Comparison of ENCODE assay signal across 16 cellular contexts in the genomic region with DNA sequence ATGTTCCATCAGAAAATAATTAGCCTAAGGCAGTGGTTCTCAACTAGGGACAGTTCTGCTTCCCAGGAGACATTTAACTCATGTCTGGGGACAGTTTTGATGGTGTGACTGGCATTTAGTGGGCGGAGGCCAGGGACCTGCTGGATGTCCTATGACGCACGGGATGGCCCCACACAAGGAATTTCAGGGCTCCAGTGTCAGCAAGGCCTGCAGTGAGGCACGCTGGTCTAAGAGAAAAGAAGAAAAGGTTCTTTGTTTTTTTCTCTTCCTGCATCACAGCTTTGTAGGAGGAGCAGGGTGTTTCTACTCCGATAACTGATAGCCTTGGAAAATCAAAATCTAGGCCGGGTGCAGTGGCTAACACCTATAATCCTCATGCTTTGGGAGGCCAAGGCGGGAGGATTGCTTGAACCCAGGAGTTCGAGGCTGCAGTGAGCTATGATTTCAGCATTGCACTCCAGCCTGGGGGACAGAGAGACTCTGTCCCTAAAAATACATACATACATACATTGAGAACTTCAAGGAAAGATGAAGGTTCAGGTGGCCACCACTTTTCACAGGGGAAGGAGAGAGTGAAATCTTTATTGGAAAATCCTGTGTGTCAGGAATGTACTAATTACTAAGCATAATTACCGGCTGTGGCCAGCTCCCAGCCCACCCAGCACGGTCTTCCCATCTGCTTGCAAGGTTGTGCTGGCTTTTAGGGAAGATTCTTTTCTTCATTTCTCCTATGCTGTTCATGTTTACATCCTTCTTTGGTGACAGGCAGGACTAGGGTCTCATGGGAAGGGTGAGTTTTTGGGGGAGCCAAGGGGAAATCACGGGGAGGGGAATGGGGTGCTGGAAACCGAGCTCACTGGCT.
A peak's percentile ranks its signal among the peaks of the same experiment; 100 is the strongest.
DNase-seq lines count a peak whose midpoint lies in the region; ATAC-seq, FAIRE-seq and TF ChIP-seq lines count a peak whose summit lies in the region.
"Had no signal": no experiment of that assay in that cellular context is flagged by ENCODE, and none has a peak within 500 bp of the region (broad histone marks: within the 10 kb centered on the region; RNA-seq: fewer than 3 reads in every experiment).

No MANE protein-coding gene starts in this region.

- peaks cover 2% of the 10 kb centered on the region for H3K4me1 Mint-ChIP-seq in endodermal cell
- H3K4me1 Mint-ChIP-seq: CD4-positive, alpha-beta memory T cell; IgD-negative memory B cell had no signal

- peaks cover 2% of the 10 kb centered on the region for H3K27me3 Mint-ChIP-seq in endodermal cell (ENCODE audit: insufficient read depth)
- H3K27me3 Mint-ChIP-seq: CD4-positive, alpha-beta memory T cell; IgD-negative memory B cell had no signal

- H3K36me3 Mint-ChIP-seq in endodermal cell (ENCODE audit: low read depth) = no peaks in the 10 kb centered on the region
- H3K36me3 Mint-ChIP-seq: CD4-positive, alpha-beta memory T cell had no signal

- H3K9me3 Mint-ChIP-seq in endodermal cell = no peaks in the 10 kb centered on the region
- H3K9me3 Mint-ChIP-seq: CD4-positive, alpha-beta memory T cell; IgD-negative memory B cell had no signal

- no peak for ATAC-seq in GM19328 (IDR thresholded peaks at IDR 0.05; ENCODE audit: unreplicated experiment)

- WGBS in endodermal cell (ENCODE audit: insufficient coverage in 1 of 2, insufficient read length in 1 of 2), 2 experiments = 74 to 80% methylated on average over 7 to 12 of the region's 12 CpGs
- 50 to 83% methylated on average over 9 of the region's 12 CpGs for WGBS in mesodermal cell (ENCODE audit: insufficient coverage in 2 of 2), 2 experiments
- WGBS in testis, 2 donors = 34 to 51% methylated on average over 12 of the region's 12 CpGs

- peaks cover 6% of the 10 kb centered on the region for H3K4me1 ChIP-seq in endodermal cell (ENCODE audit: control insufficient read depth, insufficient read depth, low read length)
- H3K4me1 ChIP-seq in mesodermal cell (ENCODE audit: control insufficient read depth, insufficient read depth, low read length, poor library complexity, severe bottlenecking) = no peaks in the 10 kb centered on the region
- H3K4me1 ChIP-seq in testis = peaks cover 30% of the 10 kb centered on the region
- H3K4me1 ChIP-seq: BE2C, SJCRH30 had no signal

- no peak overlapping the region for H3K4me3 Mint-ChIP-seq in endodermal cell
- H3K4me3 Mint-ChIP-seq: CD4-positive, alpha-beta memory T cell; IgD-negative memory B cell had no signal

- H3K27ac ChIP-seq in endodermal cell (ENCODE audit: low read depth, low read length) (peak overlapping the region; percentile 19), mesodermal cell (ENCODE audit: low read depth, low read length, severe bottlenecking) (peak overlapping the region; percentile 72), testis (peak overlapping the region; percentile 71 to 79)
- H3K27ac ChIP-seq: RWPE1, SJCRH30 had no signal

- H3K4me3 ChIP-seq in endodermal cell (ENCODE audit: low read length) = no peak overlapping the region
- H3K4me3 ChIP-seq in mesodermal cell (ENCODE audit: extremely low read depth, insufficient read depth, low read length, poor library complexity, severe bottlenecking) = no peak overlapping the region
- no peak overlapping the region for H3K4me3 ChIP-seq in testis
- H3K4me3 ChIP-seq: SJCRH30 had no signal

- no peak overlapping the region for H3K9ac ChIP-seq in endodermal cell (ENCODE audit: extremely low read depth, low read length, poor library complexity, severe bottlenecking)

- FAIRE-seq in D721Med (lab: Jason Lieb, UNC) = no peak
- FAIRE-seq: H1 had no signal

- no peaks in the 10 kb centered on the region for H3K36me3 ChIP-seq in endodermal cell (ENCODE audit: control insufficient read depth, insufficient read depth, low read length)
- no peaks in the 10 kb centered on the region for H3K36me3 ChIP-seq in mesodermal cell (ENCODE audit: control insufficient read depth, insufficient read depth, low read length)
- H3K36me3 ChIP-seq in testis (ENCODE audit: low read depth, missing control alignments) = no peaks in the 10 kb centered on the region
- H3K36me3 ChIP-seq: BE2C, SJCRH30 had no signal

- intact Hi-C loops in testis (cut with DNase I; ENCODE audit: low total_unique reads) = no loop called here

- H3K9me3 ChIP-seq in endodermal cell (ENCODE audit: control insufficient read depth, low read length) (no peaks in the 10 kb centered on the region), mesodermal cell (ENCODE audit: control insufficient read depth, low read length) (no peaks in the 10 kb centered on the region), testis (no peaks in the 10 kb centered on the region)
- H3K9me3 ChIP-seq: BE2C had no signal

- peak; percentile 85 for DNase-seq in NCI-H69 (lab: John Stamatoyannopoulos, UW)
- no peak for DNase-seq in endodermal cell
- peak; percentile 95 for DNase-seq in testis
- DNase-seq in D721Med (ENCODE audit: insufficient read length, low spot score) = no peak
- DNase-seq in activated CD4-positive, alpha-beta T cell treated with anti-CD3 and anti-CD28 coated beads for 1 hour = no peak
- DNase-seq: BE2C; CD4-positive, alpha-beta memory T cell; NCI-H2029; NK-92 treated with Interleukin-12 subunit alpha and Interleukin-12 subunit beta, amount 100 ng/mL, for 24 hours; OCI-M1 had no signal

- H3K27ac Mint-ChIP-seq in endodermal cell = no peak overlapping the region
- H3K27ac Mint-ChIP-seq: CD4-positive, alpha-beta memory T cell; IgD-negative memory B cell had no signal

- TF ChIP-seq POLR2A in testis (IDR thresholded peaks at IDR 0.05) = no peak

- no peak for TF ChIP-seq CTCF in endodermal cell (conservative IDR thresholded peaks at IDR 0.05)
- TF ChIP-seq CTCF in testis (IDR thresholded peaks at IDR 0.05) = no peak
- TF ChIP-seq CTCF in D721Med (IDR thresholded peaks at IDR 0.05; ENCODE audit: insufficient read depth, missing control alignments) = no peak

- H3K27me3 ChIP-seq in endodermal cell (ENCODE audit: control insufficient read depth, insufficient read depth, low read length, poor library complexity, severe bottlenecking) (no peaks in the 10 kb centered on the region), testis (no peaks in the 10 kb centered on the region)
- H3K27me3 ChIP-seq: BE2C had no signal

Comparison
In these comparisons a context has a peak if more than half of its experiments do, and no peak if none do; other contexts are left out.
1. DNase-seq: peak in NCI-H69 (single experiment) and testis (single experiment); none in endodermal cell (single experiment), D721Med (single experiment) and activated CD4-positive, alpha-beta T cell treated with anti-CD3 and anti-CD28 coated beads for 1 hour (single experiment).
2. H3K27ac ChIP-seq: peak in every context shown above with its lines; median percentile 75 in testis; 72 in mesodermal cell; 19 in endodermal cell.